40 cellular contexts compared by ENCODE assay signal in the genomic region with DNA sequence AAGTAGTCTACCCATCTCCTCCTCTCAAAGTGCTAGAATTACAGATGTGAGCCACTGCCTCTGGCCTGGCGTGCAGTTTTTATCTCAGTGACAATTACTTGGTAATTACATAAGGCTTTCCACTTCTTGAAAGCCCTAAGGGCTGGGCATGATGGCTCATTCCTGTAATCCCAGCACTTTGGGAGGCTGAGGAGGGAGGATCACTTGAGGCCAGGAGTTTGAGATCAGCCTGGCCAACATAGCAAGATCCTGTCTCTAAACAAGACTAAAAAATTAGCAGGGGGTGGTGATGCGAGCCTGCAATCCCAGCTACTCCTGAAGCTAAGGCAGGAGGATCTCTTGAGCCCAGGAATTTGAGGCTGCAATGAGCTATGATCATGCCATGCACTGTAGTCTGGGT.
"Had no signal": no experiment of that assay in that cellular context is flagged by ENCODE, and none has a peak within 500 bp of the region (broad histone marks: within the 10 kb centered on the region; RNA-seq: fewer than 3 reads in every experiment).

No MANE protein-coding gene starts in this region.

- H3K4me3 Mint-ChIP-seq: activated naive CD4-positive, alpha-beta T cell treated with anti-CD3 and anti-CD28 coated beads for 36 hours; activated naive CD4-positive, alpha-beta T cell treated with anti-CD3 and anti-CD28 coated beads, Interleukin-2, amount 10 ng/mL, durations not matched to agents 7 days and 5 days; activated naive CD4-positive, alpha-beta T cell treated with anti-CD3 and anti-CD28 coated beads, Interleukin-2, amount 50 U/mL, for 24 hours; activated naive CD8-positive, alpha-beta T cell; activated naive CD8-positive, alpha-beta T cell treated with anti-CD3 and anti-CD28 coated beads for 36 hours; activated naive CD8-positive, alpha-beta T cell treated with anti-CD3 and anti-CD28 coated beads, Interleukin-2, amount 10 ng/mL, durations not matched to agents 7 days and 5 days; activated naive CD8-positive, alpha-beta T cell treated with anti-CD3 and anti-CD28 coated beads, Interleukin-2, amount 50 U/mL, for 24 hours; activated T-cell treated with anti-CD3 and anti-CD28 coated beads, Interleukin-2, amount 50 U/mL, for 24 hours; activated T-cell treated with anti-CD3 and anti-CD28 coated beads, Interleukin-2, amount 50 U/mL, for 4 hours; activated T-cell treated with anti-CD3 and anti-CD28 coated beads, Interleukin-2, amount 50 U/mL, for 72 hours; activated T-helper 1 cell treated with anti-CD3 and anti-CD28 coated beads, Interleukin-12 subunit alpha, Interleukin-12 subunit beta, Interleukin-2, Interleukin-4 antibody, amounts not matched to agents 30 ng/mL and 10 ng/mL and 1 ng/mL, durations not matched to agents 14 hours and 24 hours and 36 hours; activated T-helper 17 cell treated with anti-CD3 and anti-CD28 coated beads, Interleukin-2, amount 50 U/mL, for 72 hours; brain; central memory CD8-positive, alpha-beta T cell had no signal

- H3K27me3 ChIP-seq: adrenal gland, ascending aorta, body of pancreas, breast epithelium had no signal

- ATAC-seq: activated naive CD4-positive, alpha-beta T cell treated with anti-CD3 and anti-CD28 coated beads, Interleukin-2, amount 50 U/mL, for 72 hours; activated naive CD8-positive, alpha-beta T cell treated with anti-CD3 and anti-CD28 coated beads, Interleukin-2, amount 50 U/mL, for 24 hours; activated T-cell treated with anti-CD3 and anti-CD28 coated beads, Interleukin-2, amount 50 U/mL, for 4 hours; activated T-cell treated with anti-CD3 and anti-CD28 coated beads, Interleukin-2, amount 50 U/mL, for 72 hours; activated T-helper 17 cell treated with anti-CD3 and anti-CD28 coated beads, Interleukin-2, amount 50 U/mL, for 72 hours; body of pancreas had no signal

- H3K9me3 ChIP-seq: adrenal gland, ascending aorta, body of pancreas, breast epithelium had no signal

- H3K36me3 Mint-ChIP-seq: activated naive CD4-positive, alpha-beta T cell treated with anti-CD3 and anti-CD28 coated beads, Interleukin-2, amount 10 ng/mL, durations not matched to agents 7 days and 5 days; activated naive CD4-positive, alpha-beta T cell treated with anti-CD3 and anti-CD28 coated beads, Interleukin-2, amount 50 U/mL, for 24 hours; activated naive CD4-positive, alpha-beta T cell treated with anti-CD3 and anti-CD28 coated beads, Interleukin-2, amount 50 U/mL, for 72 hours; activated naive CD8-positive, alpha-beta T cell; activated naive CD8-positive, alpha-beta T cell treated with anti-CD3 and anti-CD28 coated beads for 36 hours; brain had no signal

- FAIRE-seq: astrocyte, bronchial epithelial cell had no signal

- H3K27ac Mint-ChIP-seq: activated naive CD4-positive, alpha-beta T cell treated with anti-CD3 and anti-CD28 coated beads for 36 hours; activated naive CD4-positive, alpha-beta T cell treated with anti-CD3 and anti-CD28 coated beads, Interleukin-2, amount 10 ng/mL, durations not matched to agents 7 days and 5 days; activated naive CD4-positive, alpha-beta T cell treated with anti-CD3 and anti-CD28 coated beads, Interleukin-2, amount 50 U/mL, for 24 hours; activated naive CD4-positive, alpha-beta T cell treated with anti-CD3 and anti-CD28 coated beads, Interleukin-2, amount 50 U/mL, for 72 hours; activated naive CD8-positive, alpha-beta T cell; activated naive CD8-positive, alpha-beta T cell treated with anti-CD3 and anti-CD28 coated beads for 36 hours; activated naive CD8-positive, alpha-beta T cell treated with anti-CD3 and anti-CD28 coated beads, Interleukin-2, amount 10 ng/mL, durations not matched to agents 7 days and 5 days; activated naive CD8-positive, alpha-beta T cell treated with anti-CD3 and anti-CD28 coated beads, Interleukin-2, amount 50 U/mL, for 24 hours; activated T-cell treated with anti-CD3 and anti-CD28 coated beads, Interleukin-2, amount 50 U/mL, for 24 hours; activated T-cell treated with anti-CD3 and anti-CD28 coated beads, Interleukin-2, amount 50 U/mL, for 72 hours; activated T-helper 1 cell treated with anti-CD3 and anti-CD28 coated beads, Interleukin-12 subunit alpha, Interleukin-12 subunit beta, Interleukin-2, Interleukin-4 antibody, amounts not matched to agents 30 ng/mL and 10 ng/mL and 1 ng/mL, durations not matched to agents 14 hours and 24 hours and 36 hours; activated T-helper 17 cell treated with anti-CD3 and anti-CD28 coated beads, Interleukin-2, amount 50 U/mL, for 72 hours; activated T-helper 2 cell treated with anti-CD3 and anti-CD28 coated beads, Interferon-gamma antibody, Interleukin-2, Interleukin-4, amounts not matched to agents 10 μg/mL and 5 μg/mL and 100 μg/mL, durations not matched to agents 14 hours and 24 hours and 36 hours; brain had no signal

- H3K27ac ChIP-seq: adrenal gland, ascending aorta, body of pancreas, brain microvascular endothelial cell, breast epithelium, cardiac muscle cell had no signal

- H3K27me3 Mint-ChIP-seq: activated naive CD8-positive, alpha-beta T cell; activated naive CD8-positive, alpha-beta T cell treated with anti-CD3 and anti-CD28 coated beads, Interleukin-2, amount 50 U/mL, for 24 hours; activated T-helper 17 cell treated with anti-CD3 and anti-CD28 coated beads, Interleukin-2, amount 50 U/mL, for 72 hours; brain; central memory CD8-positive, alpha-beta T cell had no signal

- H3K4me3 ChIP-seq: adrenal gland, ascending aorta, body of pancreas, breast epithelium, cardiac muscle cell had no signal

- DNase-seq: activated effector memory CD4-positive, alpha-beta T cell treated with anti-CD3 and anti-CD28 coated beads, Interleukin-2, amount 50 U/mL, for 16 hours; activated effector memory CD4-positive, alpha-beta T cell treated with Interleukin-2 at 50 U/mL for 16 hours; activated gamma-delta T cell; activated gamma-delta T cell treated with Interleukin-2 at 50 U/mL for 16 hours; activated naive CD4-positive, alpha-beta T cell; activated naive CD4-positive, alpha-beta T cell treated with anti-CD3 and anti-CD28 coated beads for 36 hours; activated naive CD4-positive, alpha-beta T cell treated with anti-CD3 and anti-CD28 coated beads, Interleukin-2, amount 10 ng/mL, durations not matched to agents 7 days and 5 days; activated naive CD4-positive, alpha-beta T cell treated with anti-CD3 and anti-CD28 coated beads, Interleukin-2, amount 50 U/mL, for 16 hours; activated naive CD4-positive, alpha-beta T cell treated with Interleukin-2 at 50 U/mL for 16 hours; activated naive CD8-positive, alpha-beta T cell treated with anti-CD3 and anti-CD28 coated beads for 36 hours; activated naive CD8-positive, alpha-beta T cell treated with anti-CD3 and anti-CD28 coated beads, Interleukin-2, amount 10 ng/mL, durations not matched to agents 7 days and 5 days; activated naive CD8-positive, alpha-beta T cell treated with anti-CD3 and anti-CD28 coated beads, Interleukin-2, amount 50 U/mL, for 24 hours; activated T-cell treated with anti-CD3 and anti-CD28 coated beads, Interleukin-2, amount 50 U/mL, for 1 hour; activated T-cell treated with anti-CD3 and anti-CD28 coated beads, Interleukin-2, amount 50 U/mL, for 24 hours; activated T-cell treated with anti-CD3 and anti-CD28 coated beads, Interleukin-2, amount 50 U/mL, for 4 hours; activated T-cell treated with anti-CD3 and anti-CD28 coated beads, Interleukin-2, amount 50 U/mL, for 48 hours; activated T-cell treated with anti-CD3 and anti-CD28 coated beads, Interleukin-2, amount 50 U/mL, for 72 hours; adrenal gland; amniotic stem cell; amygdala; anterior cingulate cortex; aorta; body of pancreas; brain microvascular endothelial cell; caudate nucleus; central memory CD4-positive, alpha-beta T cell; cerebellar nuclear complex had no signal

- H3K36me3 ChIP-seq: adrenal gland, ascending aorta, brain microvascular endothelial cell, breast epithelium, cardiac muscle cell had no signal

- H3K4me1 ChIP-seq: adrenal gland, ascending aorta, body of pancreas, breast epithelium had no signal

- H3K9me3 Mint-ChIP-seq: activated naive CD4-positive, alpha-beta T cell treated with anti-CD3 and anti-CD28 coated beads for 36 hours; activated naive CD4-positive, alpha-beta T cell treated with anti-CD3 and anti-CD28 coated beads, Interleukin-2, amount 10 ng/mL, durations not matched to agents 7 days and 5 days; activated naive CD4-positive, alpha-beta T cell treated with anti-CD3 and anti-CD28 coated beads, Interleukin-2, amount 50 U/mL, for 24 hours; activated naive CD4-positive, alpha-beta T cell treated with anti-CD3 and anti-CD28 coated beads, Interleukin-2, amount 50 U/mL, for 72 hours; activated naive CD8-positive, alpha-beta T cell treated with anti-CD3 and anti-CD28 coated beads for 36 hours; activated naive CD8-positive, alpha-beta T cell treated with anti-CD3 and anti-CD28 coated beads, Interleukin-2, amount 10 ng/mL, durations not matched to agents 7 days and 5 days; activated naive CD8-positive, alpha-beta T cell treated with anti-CD3 and anti-CD28 coated beads, Interleukin-2, amount 50 U/mL, for 24 hours; activated T-cell treated with anti-CD3 and anti-CD28 coated beads, Interleukin-2, amount 50 U/mL, for 24 hours; activated T-cell treated with anti-CD3 and anti-CD28 coated beads, Interleukin-2, amount 50 U/mL, for 4 hours; activated T-cell treated with anti-CD3 and anti-CD28 coated beads, Interleukin-2, amount 50 U/mL, for 72 hours; activated T-helper 1 cell treated with anti-CD3 and anti-CD28 coated beads, Interleukin-12 subunit alpha, Interleukin-12 subunit beta, Interleukin-2, Interleukin-4 antibody, amounts not matched to agents 30 ng/mL and 10 ng/mL and 1 ng/mL, durations not matched to agents 14 hours and 24 hours and 36 hours; activated T-helper 17 cell treated with anti-CD3 and anti-CD28 coated beads, Interleukin-2, amount 50 U/mL, for 72 hours; activated T-helper 2 cell treated with anti-CD3 and anti-CD28 coated beads, Interferon-gamma antibody, Interleukin-2, Interleukin-4, amounts not matched to agents 10 μg/mL and 5 μg/mL and 100 μg/mL, durations not matched to agents 14 hours and 24 hours and 36 hours; brain; central memory CD8-positive, alpha-beta T cell had no signal
